ENCODE assay signal across 9 cellular contexts in the genomic region with DNA sequence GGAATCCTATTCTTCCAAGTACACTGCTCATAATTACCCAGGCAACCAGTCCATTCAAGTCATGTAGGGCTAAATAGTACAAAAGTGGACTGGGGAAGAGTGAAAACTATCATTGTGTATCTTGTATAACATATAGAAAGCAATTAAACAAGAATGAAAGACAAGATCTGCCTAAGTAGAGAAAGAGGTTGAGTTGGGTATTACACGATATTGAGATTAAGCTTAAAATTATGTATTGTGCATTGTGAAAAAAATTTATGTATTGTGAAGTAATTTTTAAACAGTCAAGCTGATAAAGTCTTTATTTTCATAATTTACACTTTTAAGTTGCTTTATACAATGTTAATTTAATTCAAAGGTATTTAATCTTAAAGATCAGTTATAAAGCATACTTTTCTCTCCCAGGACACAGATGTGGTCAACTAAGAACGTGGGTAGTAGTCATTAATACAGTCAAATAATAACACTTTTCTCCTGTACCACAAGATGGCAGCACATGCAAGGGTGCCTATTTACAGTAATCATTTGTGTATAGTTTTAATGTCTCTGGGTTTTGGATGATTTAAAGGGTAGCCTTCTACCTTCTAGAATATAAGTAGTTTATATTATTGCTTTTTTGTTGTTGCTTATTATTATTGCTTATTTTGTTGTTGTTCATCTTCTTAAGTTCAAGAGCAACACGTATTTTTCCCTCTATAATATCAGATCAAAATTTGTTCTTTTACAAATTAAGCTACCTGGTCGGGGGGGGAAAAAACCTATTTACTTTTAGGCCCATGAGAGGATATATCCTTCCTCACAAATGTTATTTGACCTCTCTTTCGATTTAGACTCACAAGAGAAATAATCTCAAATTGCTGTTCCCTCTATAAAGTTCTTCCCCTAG. TPM values are rescaled to one million over a fixed set of nuclear protein-coding genes. Genes with fewer than 3 reads are reported as not detected.
DNase-seq lines count a peak whose midpoint lies in the region; ATAC-seq and TF ChIP-seq lines count a peak whose summit lies in the region.
"Had no signal": no experiment of that assay in that cellular context is flagged by ENCODE, and none has a peak within 500 bp of the region (broad histone marks: within the 10 kb centered on the region; RNA-seq: fewer than 3 reads in every experiment).

No MANE protein-coding gene starts in this region.

- peak; percentile 61 for TF ChIP-seq CTCF in GM12872 (IDR thresholded peaks at IDR 0.05; ENCODE audit: insufficient read depth, low read depth, low read length)
- peak; percentile 58 for TF ChIP-seq CTCF in HFF-Myc (IDR thresholded peaks at IDR 0.05; ENCODE audit: low read depth, low read length, missing control alignments)
- peak; percentile 66 for TF ChIP-seq CTCF in Loucy (conservative IDR thresholded peaks at IDR 0.05; ENCODE audit: low read length)

- no peak overlapping the region for H3K4me3 Mint-ChIP-seq in effector memory CD8-positive, alpha-beta T cell
- H3K4me3 Mint-ChIP-seq in memory B cell: no peak overlapping the region

- no peak overlapping the region for H3K4me2 ChIP-seq in Loucy (ENCODE audit: low read depth, low read length, poor library complexity, severe bottlenecking)

- peak; percentile 39 for DNase-seq in AG08396 (ENCODE audit: low spot score)
- DNase-seq in HFF-Myc (ENCODE audit: extremely low read depth, low read depth): peak; percentile 36
- peak; percentile 21 for DNase-seq in T follicular helper cell (ENCODE audit: low read depth)
- DNase-seq in effector memory CD8-positive, alpha-beta T cell: peak; percentile 25 to 30 (median 29)
- DNase-seq in memory B cell (ENCODE audit: low spot score in 2 of 2): peak; percentile 18 to 28
- peak; percentile 45 for DNase-seq in ureter (ENCODE audit: low spot score)

- no peaks in the 10 kb centered on the region for H3K36me3 Mint-ChIP-seq in effector memory CD8-positive, alpha-beta T cell (ENCODE audit: insufficient read depth)
- no peaks in the 10 kb centered on the region for H3K36me3 Mint-ChIP-seq in memory B cell

- no peaks in the 10 kb centered on the region for H3K9me2 ChIP-seq in Loucy (replicated peaks; ENCODE audit: low read depth, low read length)

- H3K4me3 ChIP-seq in HFF-Myc (replicated peaks; ENCODE audit: low read depth, low read length): no peak overlapping the region
- H3K4me3 ChIP-seq in Loucy (ENCODE audit: low read length, poor library complexity, severe bottlenecking): no peak overlapping the region
- H3K4me3 ChIP-seq: SJSA1 had no signal

- no peaks in the 10 kb centered on the region for H3K27me3 ChIP-seq in Loucy (ENCODE audit: insufficient read depth, low read length, poor library complexity, severe bottlenecking)
- H3K27me3 ChIP-seq: SJSA1 had no signal

- H2AFZ ChIP-seq in Loucy (ENCODE audit: low read length): no peak overlapping the region

- no peak overlapping the region for H3K9ac ChIP-seq in Loucy (ENCODE audit: low read depth, low read length, poor library complexity, severe bottlenecking)

- no peaks in the 10 kb centered on the region for H3K79me2 ChIP-seq in Loucy (ENCODE audit: insufficient read depth, low read length)

- no peaks in the 10 kb centered on the region for H4K20me1 ChIP-seq in Loucy (ENCODE audit: insufficient read depth, low read length, poor library complexity, severe bottlenecking)

- H3K27ac Mint-ChIP-seq in effector memory CD8-positive, alpha-beta T cell: no peak overlapping the region
- H3K27ac Mint-ChIP-seq in memory B cell: peak overlapping the region; percentile 46

- H3K9me3 Mint-ChIP-seq in effector memory CD8-positive, alpha-beta T cell: no peaks in the 10 kb centered on the region
- no peaks in the 10 kb centered on the region for H3K9me3 Mint-ChIP-seq in memory B cell

- H3K27me3 Mint-ChIP-seq in effector memory CD8-positive, alpha-beta T cell: no peaks in the 10 kb centered on the region
- no peaks in the 10 kb centered on the region for H3K27me3 Mint-ChIP-seq in memory B cell

- peak; percentile 65 for ATAC-seq in effector memory CD8-positive, alpha-beta T cell (replicated peaks)
- ATAC-seq in memory B cell (ENCODE audit: low read depth): peak; percentile 44

- H3K36me3 ChIP-seq in Loucy (ENCODE audit: insufficient read depth, low read length): no peaks in the 10 kb centered on the region
- H3K36me3 ChIP-seq: SJSA1 had no signal

- H3K4me1 ChIP-seq in Loucy (ENCODE audit: insufficient read depth, low read length, poor library complexity, severe bottlenecking): no peaks in the 10 kb centered on the region
- H3K4me1 ChIP-seq: SJSA1 had no signal

- H3K4me1 Mint-ChIP-seq in effector memory CD8-positive, alpha-beta T cell (ENCODE audit: low read depth in 2 of 2): no peaks in the 10 kb centered on the region
- H3K4me1 Mint-ChIP-seq in memory B cell: no peaks in the 10 kb centered on the region

- H3K9me3 ChIP-seq in Loucy (ENCODE audit: insufficient read depth, low read depth, low read length): no peaks in the 10 kb centered on the region
- H3K9me3 ChIP-seq: SJSA1 had no signal

- H3F3A ChIP-seq in Loucy (ENCODE audit: low read depth): no peaks in the 10 kb centered on the region

RNA-seq across cellular contexts. Expression of a gene that starts 59.8 kb away (rescaled TPM):
- 7.1 TPM for total RNA-seq in ureter
